In the genomic region with DNA sequence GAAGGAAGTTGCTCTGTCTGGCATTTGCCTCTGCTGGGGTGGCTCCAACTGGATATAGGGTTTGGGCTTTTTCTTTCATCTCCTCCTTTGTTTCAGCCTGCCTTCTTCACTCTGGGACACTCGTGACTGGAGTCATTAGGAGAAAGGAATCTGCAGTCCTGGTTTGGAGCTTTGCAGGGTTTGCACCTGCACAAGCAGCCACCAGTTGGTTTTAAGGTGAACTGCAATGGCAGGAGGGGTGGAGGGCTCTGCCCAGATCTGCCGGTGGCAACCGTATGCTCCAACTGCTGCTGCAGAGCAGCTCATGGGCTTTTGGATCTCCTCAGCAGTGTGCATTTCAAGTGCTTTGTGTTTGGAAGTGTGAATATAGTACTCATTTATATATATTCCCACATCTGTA, we compare ENCODE assay signal across 10 cellular contexts.
DNase-seq lines count a peak whose midpoint lies in the region; ATAC-seq and TF ChIP-seq lines count a peak whose summit lies in the region.
"Had no signal": no experiment of that assay in that cellular context is flagged by ENCODE, and none has a peak within 500 bp of the region (broad histone marks: within the 10 kb centered on the region; RNA-seq: fewer than 3 reads in every experiment).

No MANE protein-coding gene starts in this region.

- peaks cover 53% of the 10 kb centered on the region for H3K4me1 Mint-ChIP-seq in activated CD4-positive, alpha-beta T cell treated with anti-CD3 and anti-CD28 coated beads, Interleukin-2, amount 10 ng/mL, durations not matched to agents 24 days and 14 days
- H3K4me1 Mint-ChIP-seq in brain (peaks cover 83% of the 10 kb centered on the region), neural progenitor cell (peaks cover 35% of the 10 kb centered on the region)

- H2AFZ ChIP-seq in neural progenitor cell (replicated peaks), result no peak overlapping the region

- H3K36me3 ChIP-seq in neural progenitor cell, result no peaks in the 10 kb centered on the region

- H3K4me3 ChIP-seq in neural progenitor cell, result no peak overlapping the region

- peaks cover 49% of the 10 kb centered on the region for H4K20me1 ChIP-seq in neural progenitor cell (ENCODE audit: low read depth)

- TF ChIP-seq CTCF in brain (conservative IDR thresholded peaks at IDR 0.05) (no peak), neural progenitor cell (IDR thresholded peaks at IDR 0.05) (peak; percentile 18)

- H3K4me3 Mint-ChIP-seq in activated CD4-positive, alpha-beta T cell treated with anti-CD3 and anti-CD28 coated beads, Interleukin-2, amount 10 ng/mL, durations not matched to agents 24 days and 14 days, result peak overlapping the region; percentile 61
- peak overlapping the region; percentile 88 to 95 (median 91) for H3K4me3 Mint-ChIP-seq in brain
- peak overlapping the region; percentile 92 for H3K4me3 Mint-ChIP-seq in neural progenitor cell

- no peak for DNase-seq in activated CD4-positive, alpha-beta T cell treated with anti-CD3 and anti-CD28 coated beads, Interleukin-2, amount 10 ng/mL, durations not matched to agents 24 days and 14 days
- DNase-seq in activated CD4-positive, alpha-beta T cell treated with anti-CD3 and anti-CD28 coated beads for 1 hour, result no peak
- DNase-seq in NCI-H2171 (lab: John Stamatoyannopoulos, UW) (peak; percentile 41), neural progenitor cell (ENCODE audit: low spot score) (peak; percentile 39), SIG-M5 treated with dmso at 0.1 percent for 504 hours (lab: John Stamatoyannopoulos, UW; ENCODE audit: unreplicated experiment) (no peak), foreskin melanocyte (no peak)
- DNase-seq: cerebellar nuclear complex, NCI-H1105 treated with DMSO at 0.1 percent for 48 hours had no signal

- H3F3A ChIP-seq in neural progenitor cell (ENCODE audit: low read depth), result no peaks in the 10 kb centered on the region

- peaks cover 58% of the 10 kb centered on the region for H3K79me2 ChIP-seq in neural progenitor cell (ENCODE audit: low read depth)

- peaks cover 9% of the 10 kb centered on the region for H3K27me3 Mint-ChIP-seq in activated CD4-positive, alpha-beta T cell treated with anti-CD3 and anti-CD28 coated beads, Interleukin-2, amount 10 ng/mL, durations not matched to agents 24 days and 14 days
- H3K27me3 Mint-ChIP-seq in brain (peaks cover 8% of the 10 kb centered on the region), neural progenitor cell (ENCODE audit: insufficient read depth, low read depth) (peaks cover 8% of the 10 kb centered on the region)

- no peak overlapping the region for H3K9ac ChIP-seq in neural progenitor cell

- H3K27ac Mint-ChIP-seq in activated CD4-positive, alpha-beta T cell treated with anti-CD3 and anti-CD28 coated beads, Interleukin-2, amount 10 ng/mL, durations not matched to agents 24 days and 14 days, result peak overlapping the region; percentile 51
- peak overlapping the region; percentile 59 to 84 (median 65) for H3K27ac Mint-ChIP-seq in brain
- H3K27ac Mint-ChIP-seq in neural progenitor cell, result peak overlapping the region; percentile 59

- no peak for ATAC-seq in GM21526 (IDR thresholded peaks at IDR 0.05; ENCODE audit: low FRiP score, unreplicated experiment)

- no peaks in the 10 kb centered on the region for H3K9me3 ChIP-seq in neural progenitor cell (ENCODE audit: low read depth)

- no peak overlapping the region for H3K27ac ChIP-seq in neural progenitor cell

- peaks cover 12% of the 10 kb centered on the region for H3K4me1 ChIP-seq in neural progenitor cell

- intact Hi-C loops in activated CD4-positive, alpha-beta T cell treated with anti-CD3 and anti-CD28 coated beads, Interleukin-2, amount 10 ng/mL, durations not matched to agents 24 days and 14 days (cut with micrococcal nuclease), result no loop called here

- peaks cover 10% of the 10 kb centered on the region for H3K27me3 ChIP-seq in neural progenitor cell

- peak overlapping the region; percentile 48 for H3K4me2 ChIP-seq in neural progenitor cell

- peaks cover 1% of the 10 kb centered on the region for H3K36me3 Mint-ChIP-seq in activated CD4-positive, alpha-beta T cell treated with anti-CD3 and anti-CD28 coated beads, Interleukin-2, amount 10 ng/mL, durations not matched to agents 24 days and 14 days (ENCODE audit: low read depth)
- H3K36me3 Mint-ChIP-seq in brain (no peaks in the 10 kb centered on the region), neural progenitor cell (peaks cover 8% of the 10 kb centered on the region)

- no peaks in the 10 kb centered on the region for H3K9me3 Mint-ChIP-seq in activated CD4-positive, alpha-beta T cell treated with anti-CD3 and anti-CD28 coated beads, Interleukin-2, amount 10 ng/mL, durations not matched to agents 24 days and 14 days
- H3K9me3 Mint-ChIP-seq in brain (no peaks in the 10 kb centered on the region), neural progenitor cell (no peaks in the 10 kb centered on the region)

Comparison
In these comparisons a context has a peak if more than half of its experiments do, and no peak if none do; other contexts are left out.
1. DNase-seq: peak in NCI-H2171 (single experiment) and neural progenitor cell (single experiment); none in activated CD4-positive, alpha-beta T cell treated with anti-CD3 and anti-CD28 coated beads, Interleukin-2, amount 10 ng/mL, durations not matched to agents 24 days and 14 days (single experiment), activated CD4-positive, alpha-beta T cell treated with anti-CD3 and anti-CD28 coated beads for 1 hour (single experiment), SIG-M5 treated with dmso at 0.1 percent for 504 hours (single experiment) and foreskin melanocyte (single experiment).
2. Peak in every context shown above with its lines, with median percentiles within 50 percentile points of each other: H3K27ac Mint-ChIP-seq and H3K4me3 Mint-ChIP-seq.